In the genomic region with DNA sequence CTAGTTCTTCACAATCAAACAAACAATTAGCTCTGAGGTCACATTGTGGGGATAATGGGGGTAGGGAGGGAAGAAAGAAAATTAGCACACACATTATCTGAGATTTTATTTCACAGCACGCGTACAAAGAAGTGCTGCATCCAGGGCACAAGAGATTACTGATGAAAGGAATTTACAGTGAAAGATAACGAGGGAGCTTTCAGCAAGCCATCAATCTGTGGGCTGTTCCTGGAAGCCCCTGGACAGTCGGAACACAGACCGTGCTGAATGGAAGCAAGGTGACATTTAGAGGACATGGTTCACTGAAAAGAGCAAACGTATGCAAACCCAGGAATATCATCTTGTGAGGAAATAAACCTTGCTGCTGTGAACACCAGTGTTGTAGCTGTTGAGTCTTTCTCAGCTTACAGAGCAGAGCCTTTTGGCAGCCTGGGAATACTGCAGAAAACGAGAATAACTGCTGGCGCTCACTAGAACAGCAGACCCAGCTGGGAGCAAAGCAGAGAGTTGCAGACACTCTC, we compare ENCODE assay signal across 12 cellular contexts.
DNase-seq lines count a peak whose midpoint lies in the region; ATAC-seq, FAIRE-seq and TF ChIP-seq lines count a peak whose summit lies in the region.
"Had no signal": no experiment of that assay in that cellular context is flagged by ENCODE, and none has a peak within 500 bp of the region (broad histone marks: within the 10 kb centered on the region; RNA-seq: fewer than 3 reads in every experiment).

No MANE protein-coding gene starts in this region.

- no peaks in the 10 kb centered on the region for H3K79me2 ChIP-seq in astrocyte (ENCODE audit: insufficient read depth, low read length)

- no peak overlapping the region for H3K4me2 ChIP-seq in astrocyte (ENCODE audit: low read length)
- H3K4me2 ChIP-seq: BLaER1 treated with 17β-estradiol and CSF1 and Interleukin-3, amounts not matched to agents 10 nM and 100 nM had no signal

- no peak for TF ChIP-seq CTCF in astrocyte (IDR thresholded peaks at IDR 0.05; ENCODE audit: insufficient read depth, low read depth, low read length)

- peak overlapping the region; percentile 51 for H3K27ac Mint-ChIP-seq in astrocyte (ENCODE audit: unreplicated experiment)
- H3K27ac Mint-ChIP-seq: activated CD8-positive, alpha-beta T cell treated with anti-CD3 and anti-CD28 coated beads for 36 hours had no signal

- peaks cover 32% of the 10 kb centered on the region for H3K4me1 Mint-ChIP-seq in astrocyte (ENCODE audit: low read depth, unreplicated experiment)

- no peak overlapping the region for H3K4me3 Mint-ChIP-seq in astrocyte (ENCODE audit: unreplicated experiment)
- H3K4me3 Mint-ChIP-seq: activated CD8-positive, alpha-beta T cell treated with anti-CD3 and anti-CD28 coated beads for 36 hours had no signal

- DNase-seq in COR-L47 (lab: John Stamatoyannopoulos, UW) (peak; percentile 64), NCI-H1436 (lab: John Stamatoyannopoulos, UW) (peak; percentile 48), astrocyte (ENCODE audit: low read depth) (no peak), activated T-cell treated with anti-CD3 and anti-CD28 coated beads for 4 hours (no peak)
- DNase-seq: activated CD8-positive, alpha-beta T cell treated with anti-CD3 and anti-CD28 coated beads for 36 hours had no signal

- H3K4me1 ChIP-seq in astrocyte (ENCODE audit: insufficient read depth, low read length), result peaks cover 13% of the 10 kb centered on the region
- peaks cover 15% of the 10 kb centered on the region for H3K4me1 ChIP-seq in mesodermal cell (ENCODE audit: control insufficient read depth, insufficient read depth, low read length, poor library complexity, severe bottlenecking)
- H3K4me1 ChIP-seq: BLaER1 treated with 17β-estradiol and CSF1 and Interleukin-3, amounts not matched to agents 10 nM and 100 nM had no signal

- H3K36me3 Mint-ChIP-seq in astrocyte (ENCODE audit: low read depth, unreplicated experiment), result no peaks in the 10 kb centered on the region

- no peak overlapping the region for H3K9ac ChIP-seq in astrocyte (ENCODE audit: low read length)
- H3K9ac ChIP-seq: BLaER1 treated with 17β-estradiol and CSF1 and Interleukin-3, amounts not matched to agents 10 nM and 100 nM had no signal

- no peaks in the 10 kb centered on the region for H3K27me3 ChIP-seq in astrocyte (ENCODE audit: insufficient read depth, low read length)
- H3K27me3 ChIP-seq: BLaER1 treated with 17β-estradiol and CSF1 and Interleukin-3, amounts not matched to agents 10 nM and 100 nM had no signal

- H4K20me1 ChIP-seq in astrocyte (ENCODE audit: insufficient read depth, low read length), result no peaks in the 10 kb centered on the region
- H4K20me1 ChIP-seq: BLaER1 treated with 17β-estradiol and CSF1 and Interleukin-3, amounts not matched to agents 10 nM and 100 nM had no signal

- H2AFZ ChIP-seq in astrocyte (ENCODE audit: low read depth, low read length), result peak overlapping the region; percentile 29

- H3K27ac ChIP-seq in astrocyte (ENCODE audit: low read depth, low read length) (no peak overlapping the region), mesodermal cell (ENCODE audit: low read depth, low read length, severe bottlenecking) (peak overlapping the region; percentile 65)
- H3K27ac ChIP-seq: BLaER1 treated with 17β-estradiol and CSF1 and Interleukin-3, amounts not matched to agents 10 nM and 100 nM; skin epidermis had no signal

- H3K9me3 Mint-ChIP-seq in astrocyte (ENCODE audit: unreplicated experiment), result peaks cover 2% of the 10 kb centered on the region
- H3K9me3 Mint-ChIP-seq: activated CD8-positive, alpha-beta T cell treated with anti-CD3 and anti-CD28 coated beads for 36 hours had no signal

- H3K4me3 ChIP-seq in astrocyte (ENCODE audit: insufficient read depth, low read depth, low read length) (no peak overlapping the region), mesodermal cell (ENCODE audit: extremely low read depth, insufficient read depth, low read length, poor library complexity, severe bottlenecking) (no peak overlapping the region)
- H3K4me3 ChIP-seq: BLaER1 treated with 17β-estradiol and CSF1 and Interleukin-3, amounts not matched to agents 10 nM and 100 nM; skin epidermis had no signal

- H3K9me3 ChIP-seq in astrocyte (ENCODE audit: insufficient read depth, low read depth, low read length) (no peaks in the 10 kb centered on the region), mesodermal cell (ENCODE audit: control insufficient read depth, low read length) (no peaks in the 10 kb centered on the region)
- H3K9me3 ChIP-seq: BLaER1 treated with 17β-estradiol and CSF1 and Interleukin-3, amounts not matched to agents 10 nM and 100 nM had no signal

- WGBS in mesodermal cell (ENCODE audit: insufficient coverage in 2 of 2), 2 experiments, result 69 to 77% methylated on average over 6 to 7 of the region's 8 CpGs

- H3K36me3 ChIP-seq in astrocyte (ENCODE audit: insufficient read depth, low read length), result no peaks in the 10 kb centered on the region
- H3K36me3 ChIP-seq in mesodermal cell (ENCODE audit: control insufficient read depth, insufficient read depth, low read length), result no peaks in the 10 kb centered on the region
- H3K36me3 ChIP-seq: BLaER1 treated with 17β-estradiol and CSF1 and Interleukin-3, amounts not matched to agents 10 nM and 100 nM had no signal

- ATAC-seq in HG03378 (IDR thresholded peaks at IDR 0.05; ENCODE audit: unreplicated experiment), result no peak
- no peak for ATAC-seq in GM19035 (IDR thresholded peaks at IDR 0.05; ENCODE audit: unreplicated experiment)
- no peak for ATAC-seq in GM21786 (IDR thresholded peaks at IDR 0.05; ENCODE audit: unreplicated experiment)
- ATAC-seq: activated CD8-positive, alpha-beta T cell treated with anti-CD3 and anti-CD28 coated beads for 36 hours; left lobe of liver had no signal

- no peak for FAIRE-seq in astrocyte (lab: Jason Lieb, UNC)

- H3K27me3 Mint-ChIP-seq in astrocyte (ENCODE audit: low read depth, unreplicated experiment), result no peaks in the 10 kb centered on the region

Comparison
In these comparisons a context has a peak if more than half of its experiments do, and no peak if none do; other contexts are left out.
1. DNase-seq: peak in COR-L47 (single experiment) and NCI-H1436 (single experiment); none in astrocyte (single experiment) and activated T-cell treated with anti-CD3 and anti-CD28 coated beads for 4 hours (single experiment).